1 cellular context compared by ENCODE assay signal in genomic region chr6:1474205-1474604, GRCh38.
TF ChIP-seq lines count a peak whose summit lies in the region.

No MANE protein-coding gene starts in this region.

TF ChIP-seq in GM23338, 12 proteins besides CTCF, POLR2A, EP300 and RAD21 (continued from another document):
- TF ChIP-seq ZNF462 (CRISPR knock-in tag; IDR thresholded peaks at IDR 0.05) (no peak), ZNF114 (CRISPR knock-in tag; IDR thresholded peaks at IDR 0.05) (no peak), ETS1 (IDR thresholded peaks at IDR 0.05) (no peak), REST (IDR thresholded peaks at IDR 0.05; ENCODE audit: unreplicated experiment) (no peak), EZH2 (IDR thresholded peaks at IDR 0.05; ENCODE audit: low read depth, unreplicated experiment) (no peak), JUNB (IDR thresholded peaks at IDR 0.05; ENCODE audit: unreplicated experiment) (no peak), EZH2phosphoT487 (IDR thresholded peaks at IDR 0.05; ENCODE audit: unreplicated experiment) (no peak), POLR2AphosphoS5 (IDR thresholded peaks at IDR 0.05; ENCODE audit: low read depth) (no peak)
